ENCODE assay signal across 11 cellular contexts in genomic region chr14:105316968-105317498, GRCh38. TPM values are rescaled to one million over a fixed set of nuclear protein-coding genes. Genes with fewer than 3 reads are reported as not detected.
DNase-seq lines count a peak whose midpoint lies in the region; ATAC-seq and TF ChIP-seq lines count a peak whose summit lies in the region.
"Had no signal": no experiment of that assay in that cellular context is flagged by ENCODE, and none has a peak within 500 bp of the region (broad histone marks: within the 10 kb centered on the region; RNA-seq: fewer than 3 reads in every experiment).

No MANE protein-coding gene starts in this region.

- CTCF ChIA-PET in CD4-positive, alpha-beta T cell (lab: Charles Lee), result interaction anchor here (0.7 kb wide), 1 partner anchor 194 kb away, joined by 3 read pairs; no protein-coding TSS in a partner anchor

- no peak overlapping the region for H4K91ac ChIP-seq in H9 (ENCODE audit: insufficient read length, low read depth, low read length)

- H3K4me2 ChIP-seq in H9 (ENCODE audit: insufficient read depth, insufficient read length, low read length), result no peak overlapping the region
- H3K4me2 ChIP-seq in parathyroid adenoma (ENCODE audit: low read length), result peak overlapping the region; percentile 5

- H3K27ac Mint-ChIP-seq in CD4-positive, alpha-beta T cell, result peak overlapping the region; percentile 9
- no peak overlapping the region for H3K27ac Mint-ChIP-seq in H9

- H2AFZ ChIP-seq in H9 (ENCODE audit: low read length), result no peak overlapping the region
- H2AFZ ChIP-seq in parathyroid adenoma, result no peak overlapping the region

- H3K9me3 Mint-ChIP-seq in CD4-positive, alpha-beta T cell, result no peaks in the 10 kb centered on the region
- peaks cover 0 to 2% of the 10 kb centered on the region in 2 experiments; a peak in 1 of 5 replicates for H3K9me3 Mint-ChIP-seq in H9

- POLR2A ChIA-PET in CD4-positive, alpha-beta T cell (lab: Charles Lee), result interaction anchor here (0.6 to 5.3 kb wide), 2 partner anchors 17 to 120 kb away, joined by 3 to 95 read pairs; partner anchors contain the start of gene BRF1

- no peaks in the 10 kb centered on the region for H3K36me3 ChIP-seq in parathyroid adenoma (ENCODE audit: control insufficient read depth, insufficient read depth, low read length)

- no CpG with 5 or more reads among the region's 18 CpGs for WGBS in H9 (ENCODE audit: extremely low coverage, insufficient read length, low lambda C conversion rate)

- TF ChIP-seq CTCF in CD4-positive, alpha-beta T cell (IDR thresholded peaks at IDR 0.05), result no peak
- TF ChIP-seq CTCF in H9 (conservative IDR thresholded peaks at IDR 0.05) (no peak), parathyroid adenoma (IDR thresholded peaks at IDR 0.05) (no peak)

- no peak overlapping the region for H3K4ac ChIP-seq in H9 (ENCODE audit: low read depth, low read length)

- no peaks in the 10 kb centered on the region; the same call in 1 of the 2 replicates for H3K4me1 ChIP-seq in H9 (ENCODE audit: insufficient read depth, low read length)
- H3K4me1 ChIP-seq in parathyroid adenoma, result peaks cover 5% of the 10 kb centered on the region

- no peak overlapping the region for H4K5ac ChIP-seq in H9 (ENCODE audit: insufficient read length, low read depth, low read length)

- peaks cover 7% of the 10 kb centered on the region for H4K20me1 ChIP-seq in H9 (ENCODE audit: control insufficient read depth, insufficient read depth, insufficient read length)

- H2BK12ac ChIP-seq in H9 (ENCODE audit: insufficient read length, low read depth, low read length), result no peak overlapping the region

- H3K23ac ChIP-seq in H9 (ENCODE audit: insufficient read length, low read depth, low read length), result no peak overlapping the region

- peaks cover 5% of the 10 kb centered on the region for H3K79me1 ChIP-seq in H9 (ENCODE audit: insufficient read depth, low read depth, low read length, poor library complexity, severe bottlenecking)

- peaks cover 22% of the 10 kb centered on the region for H3K4me1 Mint-ChIP-seq in CD4-positive, alpha-beta T cell (ENCODE audit: low read depth)
- H3K4me1 Mint-ChIP-seq in H9, result peaks cover 15 to 22% of the 10 kb centered on the region in 2 experiments

- H2AK5ac ChIP-seq in H9 (ENCODE audit: insufficient read length, low read length), result no peak overlapping the region

- no peak overlapping the region for H2BK20ac ChIP-seq in H9 (ENCODE audit: low read depth, low read length, poor library complexity, severe bottlenecking)

- H3K79me2 ChIP-seq in H9 (ENCODE audit: insufficient read depth, low read length), result peaks cover 14% of the 10 kb centered on the region; the same call in 1 of the 2 replicates
- peaks cover 36% of the 10 kb centered on the region for H3K79me2 ChIP-seq in parathyroid adenoma

- H3K14ac ChIP-seq in H9 (ENCODE audit: insufficient read depth, low read length), result no peak overlapping the region

- H3K23me2 ChIP-seq in H9 (ENCODE audit: insufficient read length, low read depth, low read length, poor library complexity, severe bottlenecking), result peaks cover 8% of the 10 kb centered on the region

- no peaks in the 10 kb centered on the region for H3K27me3 ChIP-seq in CD4-positive, alpha-beta T cell (ENCODE audit: control insufficient read depth, insufficient read depth, low read length)
- H3K27me3 ChIP-seq in H9 (ENCODE audit: insufficient read depth, low read length) (no peaks in the 10 kb centered on the region), parathyroid adenoma (ENCODE audit: control insufficient read depth, insufficient read depth, low read length) (no peaks in the 10 kb centered on the region)

- intact Hi-C loops in CD4-positive, alpha-beta T cell (cut with DNase I, micrococcal nuclease), result loop anchor here in 1 of 2 experiments (2.0 kb wide), 1 partner anchor 64 kb away; no protein-coding TSS in a partner anchor

- no peaks in the 10 kb centered on the region for H3K27me3 Mint-ChIP-seq in CD4-positive, alpha-beta T cell
- peaks cover 11% of the 10 kb centered on the region for H3K27me3 Mint-ChIP-seq in H9 (ENCODE audit: low read depth)

- no peak overlapping the region for H3T11ph ChIP-seq in H9 (ENCODE audit: low read length)

- no peak overlapping the region for H3K4me3 ChIP-seq in parathyroid adenoma (ENCODE audit: low read depth, low read length)
- H3K4me3 ChIP-seq: lung had no signal

- no peak overlapping the region for H3K27ac ChIP-seq in CD4-positive, alpha-beta T cell (ENCODE audit: low read depth, low read length)
- H3K27ac ChIP-seq in H9 (ENCODE audit: insufficient read length, low read depth, low read length) (no peak overlapping the region), cingulate gyrus (ENCODE audit: low read depth, low read length) (peak overlapping the region; percentile 44), parathyroid adenoma (no peak overlapping the region)

- H3K18ac ChIP-seq in H9 (ENCODE audit: insufficient read length, low read depth, low read length), result no peak overlapping the region

- H4K8ac ChIP-seq in H9 (replicated peaks; ENCODE audit: insufficient read length, low read depth, low read length), result no peak overlapping the region

- DNase-seq in CD4-positive, alpha-beta T cell, result no peak
- DNase-seq in H9 (no peak), GDM1 (lab: John Stamatoyannopoulos, UW) (no peak), inferior parietal cortex (ENCODE audit: extremely low spot score) (no peak)
- no peak for DNase-seq in stimulated activated CD4-positive, alpha-beta T cell treated with anti-CD3 and anti-CD28 coated beads, Interleukin-2, amount 100 ng/mL, for 24 hours
- DNase-seq: amniotic stem cell, GF-D8 had no signal

- H3K4me3 Mint-ChIP-seq in CD4-positive, alpha-beta T cell, result peak overlapping the region; percentile 95
- H3K4me3 Mint-ChIP-seq in H9, result peak overlapping the region; percentile 12 to 50; a peak in 3 of 5 replicates

- H2BK15ac ChIP-seq in H9 (ENCODE audit: low read depth, low read length), result no peak overlapping the region

- no peak overlapping the region for H3K56ac ChIP-seq in H9 (ENCODE audit: insufficient read length, low read depth, low read length)

- no peak for ATAC-seq in CD4-positive, alpha-beta T cell (ENCODE audit: poor library complexity)
- ATAC-seq in HG02852 (IDR thresholded peaks at IDR 0.05; ENCODE audit: unreplicated experiment), result no peak

- H3K9ac ChIP-seq in H9 (ENCODE audit: extremely low read depth, insufficient read length, low read length) (no peak overlapping the region), parathyroid adenoma (no peak overlapping the region)

- H3K36me3 Mint-ChIP-seq in CD4-positive, alpha-beta T cell (ENCODE audit: low read depth), result peaks cover 5% of the 10 kb centered on the region
- peaks cover 0 to 4% (median 2%) of the 10 kb centered on the region in 3 experiments; a peak in 5 of 7 replicates for H3K36me3 Mint-ChIP-seq in H9 (ENCODE audit: insufficient read depth in 1 of 3, low read depth in 3 of 3)

- no peaks in the 10 kb centered on the region for H3K9me3 ChIP-seq in CD4-positive, alpha-beta T cell (ENCODE audit: control insufficient read depth, low read length)
- H3K9me3 ChIP-seq in H9 (ENCODE audit: control insufficient read depth, low read depth, low read length), result no peaks in the 10 kb centered on the region
- no peaks in the 10 kb centered on the region for H3K9me3 ChIP-seq in parathyroid adenoma (ENCODE audit: control insufficient read depth, low read length)

- no peak overlapping the region for H2BK120ac ChIP-seq in H9 (ENCODE audit: low read depth, low read length, poor library complexity, severe bottlenecking)

- H2BK5ac ChIP-seq in H9 (ENCODE audit: insufficient read length, low read length), result no peak overlapping the region

RNA-seq across cellular contexts. Expression of gene PACS2, which starts 2.5 kb away (rescaled TPM):
- 10 to 100 TPM; 57.7 to 61.5 TPM for total RNA-seq in CD4-positive, alpha-beta T cell
- 63.5 and 72.5 TPM in 2 replicates for total RNA-seq in H9 (2021)

RNA-seq across cellular contexts. Expression of gene BRF1, which starts 16.2 kb away (rescaled TPM):
- 10 to 100 TPM; 77.4 to 77.7 TPM for total RNA-seq in CD4-positive, alpha-beta T cell
- 27.0 and 28.3 TPM in 2 replicates for total RNA-seq in H9 (2021)
